ENCODE assay signal across 22 cellular contexts in the genomic region with DNA sequence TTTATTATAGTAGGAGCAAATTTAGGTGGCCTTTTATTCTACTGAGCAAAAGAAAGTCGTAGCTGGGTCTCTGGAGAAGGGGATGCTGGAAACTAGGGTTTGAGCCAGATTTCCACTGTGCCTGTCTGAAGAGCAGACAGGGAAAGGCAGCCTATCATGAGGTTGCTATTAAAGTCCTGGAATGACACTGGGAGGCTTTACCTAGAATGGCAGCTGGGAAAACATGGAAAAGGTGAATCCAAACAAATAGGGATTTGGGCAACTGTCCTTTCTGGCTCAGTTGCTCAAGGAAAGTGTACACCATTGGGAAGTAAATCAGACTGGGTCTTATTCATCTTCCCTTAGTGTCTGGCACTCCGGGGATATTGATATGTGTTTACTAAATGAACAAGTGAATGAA.
"Had no signal": no experiment of that assay in that cellular context is flagged by ENCODE, and none has a peak within 500 bp of the region (broad histone marks: within the 10 kb centered on the region; RNA-seq: fewer than 3 reads in every experiment).

No MANE protein-coding gene starts in this region.

- H3K79me2 ChIP-seq: parathyroid adenoma had no signal

- H3K4me1 ChIP-seq: parathyroid adenoma, psoas muscle, spleen, testis had no signal

- ATAC-seq: left lobe of liver; mucosa of descending colon; natural killer cell treated with Interleukin-12 subunit alpha and Interleukin-12 subunit beta and Interleukin-15 and Interleukin-18, amount 100 ng/mL, for 72 hours; psoas muscle; right cardiac atrium; stimulated activated memory B cell treated with anti-CD40 and anti-IgM and Interleukin-4, amounts not matched to agents 10 μg/mL and 1 μg/mL and 100 μg/mL, for 72 hours; stimulated activated naive CD8-positive, alpha-beta T cell treated with anti-CD3 and anti-CD28 coated beads, Interleukin-15, Interleukin-2, amounts not matched to agents 100 U/mL and 50 U/mL, for 24 hours had no signal

- DNase-seq: dorsolateral prefrontal cortex; effector CD4-positive, alpha-beta T cell; mucosa of descending colon; naive B cell; psoas muscle; right cardiac atrium; spleen; stimulated activated CD4-positive, alpha-beta T cell treated with anti-CD3 and anti-CD28 coated beads, Interleukin-4, amount 100 ng/mL, for 4 hours; stimulated activated naive CD8-positive, alpha-beta T cell treated with anti-CD3 and anti-CD28 coated beads, Interleukin-15, Interleukin-2, amounts not matched to agents 100 U/mL and 50 U/mL, for 24 hours; substantia nigra; testis; tibial artery had no signal

- H2AFZ ChIP-seq: neural progenitor cell, parathyroid adenoma had no signal

- H3K4me3 Mint-ChIP-seq: memory B cell; mesothelial cell of epicardium; naive B cell; natural killer cell treated with Interleukin-12 subunit alpha and Interleukin-12 subunit beta and Interleukin-15 and Interleukin-18, amount 100 ng/mL, for 72 hours; neural progenitor cell; stimulated activated memory B cell treated with anti-CD40 and anti-IgM and Interleukin-4, amounts not matched to agents 10 μg/mL and 1 μg/mL and 100 μg/mL, for 72 hours; type B pancreatic cell had no signal

- H3K36me3 ChIP-seq: neural progenitor cell, spleen, tibial artery had no signal

- H3K27me3 ChIP-seq: neural progenitor cell, testis, tibial artery had no signal

- H3K9ac ChIP-seq: neural progenitor cell, parathyroid adenoma had no signal

- H3K4me3 ChIP-seq: dorsolateral prefrontal cortex, lung, mucosa of descending colon, neural progenitor cell, psoas muscle, skin epidermis, spleen, testis, tibial artery had no signal

- H3K9me3 ChIP-seq: mucosa of descending colon, psoas muscle, testis, tibial artery had no signal

- H3K9me3 Mint-ChIP-seq: mesothelial cell of epicardium; natural killer cell treated with Interleukin-12 subunit alpha and Interleukin-12 subunit beta and Interleukin-15 and Interleukin-18, amount 100 ng/mL, for 72 hours; type B pancreatic cell had no signal

- H3K27ac Mint-ChIP-seq: memory B cell; mesothelial cell of epicardium; naive B cell; natural killer cell treated with Interleukin-12 subunit alpha and Interleukin-12 subunit beta and Interleukin-15 and Interleukin-18, amount 100 ng/mL, for 72 hours; neural progenitor cell; stimulated activated memory B cell treated with anti-CD40 and anti-IgM and Interleukin-4, amounts not matched to agents 10 μg/mL and 1 μg/mL and 100 μg/mL, for 72 hours; type B pancreatic cell had no signal

- H3K27ac ChIP-seq: dorsolateral prefrontal cortex, parathyroid adenoma, psoas muscle, skin epidermis, spleen, testis, tibial artery had no signal

- H3K36me3 Mint-ChIP-seq: memory B cell; mesothelial cell of epicardium; natural killer cell treated with Interleukin-12 subunit alpha and Interleukin-12 subunit beta and Interleukin-15 and Interleukin-18, amount 100 ng/mL, for 72 hours; neural progenitor cell; stimulated activated memory B cell treated with anti-CD40 and anti-IgM and Interleukin-4, amounts not matched to agents 10 μg/mL and 1 μg/mL and 100 μg/mL, for 72 hours; type B pancreatic cell had no signal
